In genomic region chr1:109425902-109426277, GRCh38 we compare ENCODE assay signal across 1 cellular context.
TF ChIP-seq lines count a peak whose summit lies in the region.

No MANE protein-coding gene starts in this region.

TF ChIP-seq in GM23338, 12 proteins besides CTCF, POLR2A, EP300 and RAD21 (continued from another document):
- no peak for TF ChIP-seq ZNF462 (CRISPR knock-in tag; IDR thresholded peaks at IDR 0.05)
- TF ChIP-seq CREB1 (CRISPR knock-in tag; IDR thresholded peaks at IDR 0.05; ENCODE audit: low read depth) = no peak
- no peak for TF ChIP-seq ZNF114 (CRISPR knock-in tag; IDR thresholded peaks at IDR 0.05)
- no peak for TF ChIP-seq POLR2AphosphoS5 (IDR thresholded peaks at IDR 0.05; ENCODE audit: low read depth)
- TF ChIP-seq REST (IDR thresholded peaks at IDR 0.05; ENCODE audit: unreplicated experiment) = no peak
- TF ChIP-seq STAT1 (IDR thresholded peaks at IDR 0.05; ENCODE audit: unreplicated experiment) = no peak
- no peak for TF ChIP-seq NANOG (IDR thresholded peaks at IDR 0.05; ENCODE audit: borderline replicate concordance)
- no peak for TF ChIP-seq EZH2 (IDR thresholded peaks at IDR 0.05; ENCODE audit: low read depth, unreplicated experiment)
- TF ChIP-seq JUNB (IDR thresholded peaks at IDR 0.05; ENCODE audit: unreplicated experiment) = no peak
- no peak for TF ChIP-seq ETS1 (IDR thresholded peaks at IDR 0.05)
- no peak for TF ChIP-seq ZNF331 (CRISPR knock-in tag; IDR thresholded peaks at IDR 0.05; ENCODE audit: low read depth)
TF ChIP-seq in GM23338: peak in this region for 0.
